In the genomic region with DNA sequence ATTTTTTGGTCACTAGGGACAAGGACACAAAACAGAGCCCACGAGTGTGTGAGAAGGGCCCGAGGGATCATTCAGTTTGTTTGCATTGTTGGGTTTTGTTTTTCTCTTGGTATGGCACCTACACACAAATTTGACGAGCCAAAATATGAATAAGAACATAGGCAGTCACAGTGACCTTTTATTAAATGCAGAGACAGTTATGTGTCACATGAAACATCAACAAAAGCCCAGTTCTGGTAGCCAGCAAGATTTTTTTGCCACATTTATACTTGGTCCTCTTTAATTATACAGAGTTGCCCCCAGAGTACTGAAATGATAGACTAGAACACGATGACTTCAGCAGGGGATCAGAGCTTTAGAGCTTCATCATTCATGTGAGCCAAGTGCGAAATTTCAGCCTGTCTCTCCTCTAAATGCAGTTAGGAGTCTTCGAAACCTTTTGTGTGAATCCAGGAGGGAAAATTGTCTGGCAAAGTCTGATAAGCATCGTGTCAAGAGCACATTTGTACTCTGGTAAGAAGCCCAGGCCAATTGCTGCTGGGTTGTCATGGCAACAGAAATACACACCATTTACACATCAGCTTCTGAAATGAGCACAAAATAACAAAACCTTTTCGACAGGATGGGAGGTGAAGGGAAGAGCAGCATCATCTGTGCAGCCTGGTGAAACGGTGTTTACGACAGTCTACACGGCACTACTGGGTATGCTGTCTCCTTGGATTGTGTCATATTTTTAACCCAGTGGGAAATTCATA, we compare ENCODE assay signal across 1 cellular context.
A peak's percentile ranks its signal among the peaks of the same experiment; 100 is the strongest.
TF ChIP-seq lines count a peak whose summit lies in the region.

No MANE protein-coding gene starts in this region.

TF ChIP-seq in SK-N-SH, 30 proteins besides CTCF, POLR2A, EP300 and RAD21 (continued from another document):
- TF ChIP-seq USF2 (IDR thresholded peaks at IDR 0.05; ENCODE audit: borderline replicate concordance, low read depth, low read length) (no peak), USF1 (IDR thresholded peaks at IDR 0.05; ENCODE audit: borderline replicate concordance, low read depth) (no peak), TCF12 (IDR thresholded peaks at IDR 0.05) (no peak), TAF1 (IDR thresholded peaks at IDR 0.05; ENCODE audit: borderline replicate concordance, low read depth, low read length) (no peak), NFIC (IDR thresholded peaks at IDR 0.05; ENCODE audit: borderline replicate concordance) (no peak), JUND (IDR thresholded peaks at IDR 0.05) (no peak), MAX (IDR thresholded peaks at IDR 0.05; ENCODE audit: low read depth) (no peak), ZBTB33 (IDR thresholded peaks at IDR 0.05; ENCODE audit: borderline replicate concordance, low read depth) (no peak), SIN3A (IDR thresholded peaks at IDR 0.05; ENCODE audit: borderline replicate concordance, low read depth, low read length) (no peak), FOXM1 (IDR thresholded peaks at IDR 0.05; ENCODE audit: low read depth) (no peak), GATA2 (CRISPR knock-in tag; IDR thresholded peaks at IDR 0.05) (peak; percentile 73; the same call in 1 of the 2 replicates), FOSL2 (IDR thresholded peaks at IDR 0.05; ENCODE audit: borderline replicate concordance, low read depth) (no peak)
